ENCODE assay signal across 8 cellular contexts in the genomic region with DNA sequence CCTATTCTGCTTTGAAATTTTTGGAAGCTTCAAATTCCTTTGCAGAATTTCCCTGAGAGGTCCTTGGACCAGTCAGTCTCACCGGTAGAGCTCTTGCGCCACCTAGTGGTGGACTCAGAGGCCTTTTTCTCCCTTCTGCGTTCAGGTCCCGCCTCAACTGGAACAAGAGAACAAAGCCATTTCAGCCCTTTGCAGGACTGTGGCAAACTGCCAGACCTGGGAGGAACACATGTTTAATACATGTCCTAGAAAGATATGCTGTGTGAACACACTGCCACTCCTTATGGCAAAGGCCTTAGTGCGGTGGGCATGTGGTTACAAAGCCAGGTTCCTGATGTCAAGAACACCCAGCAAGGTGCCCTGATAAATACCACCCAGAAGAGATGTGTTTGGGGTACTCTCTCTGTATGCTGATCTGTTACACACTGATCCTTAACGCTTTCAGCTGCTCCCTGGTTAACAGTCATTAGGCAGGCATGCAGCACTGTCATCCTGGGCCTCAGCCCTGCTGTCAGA.
A peak's percentile ranks its signal among the peaks of the same experiment; 100 is the strongest.
DNase-seq lines count a peak whose midpoint lies in the region; ATAC-seq and TF ChIP-seq lines count a peak whose summit lies in the region.

No MANE protein-coding gene starts in this region.

- peak; percentile 75 to 91 (median 86) for ATAC-seq in heart right ventricle
- ATAC-seq in HG03045 (IDR thresholded peaks at IDR 0.05; ENCODE audit: unreplicated experiment) = no peak

- 10 to 14% methylated on average over 6 of the region's 6 CpGs for WGBS in heart right ventricle, 2 donors

- peak; percentile 88 for DNase-seq in ELF-1 (ENCODE audit: low read depth, low spot score)
- peak; percentile 53 for DNase-seq in H4 (ENCODE audit: low spot score)
- peak; percentile 82 for DNase-seq in NAMALWA (ENCODE audit: low spot score)
- DNase-seq in SW 1271 (lab: John Stamatoyannopoulos, UW) = peak; percentile 4 to 52
- DNase-seq in activated naive CD8-positive, alpha-beta T cell treated with anti-CD3 and anti-CD28 coated beads, Interleukin-2, amount 50 U/mL, for 16 hours (ENCODE audit: low read depth, low spot score) = peak; percentile 42
- DNase-seq in heart right ventricle = peak; percentile 71 to 78
- peak; percentile 89 for DNase-seq in retina

- no peaks in the 10 kb centered on the region for H3K9me3 ChIP-seq in heart right ventricle

- TF ChIP-seq CTCF in heart right ventricle (IDR thresholded peaks at IDR 0.05) = peak; percentile 86 to 97 (median 93)

- no peak overlapping the region for H3K27ac ChIP-seq in heart right ventricle

- intact Hi-C loops in heart right ventricle (cut with DNase I) = loop anchor here in 9 of 10 donors (1.0 to 10.0 kb wide), 11 partner anchors 162 to 868 kb away; partner anchors contain the start of gene PRKACB (in 1 of the 9)

- no peak overlapping the region for H3K4me3 ChIP-seq in heart right ventricle

- H3K36me3 ChIP-seq in heart right ventricle = no peaks in the 10 kb centered on the region

- H3K27me3 ChIP-seq in heart right ventricle = no peaks in the 10 kb centered on the region

- H3K4me1 ChIP-seq in heart right ventricle = no peaks in the 10 kb centered on the region

Comparison
In these comparisons a context has a peak if more than half of its experiments do, and no peak if none do; other contexts are left out.
1. DNase-seq: peak in every context shown above with its lines; median percentile 89 in retina; 88 in ELF-1; 82 in NAMALWA; 74 in heart right ventricle; 53 in H4; 42 in activated naive CD8-positive, alpha-beta T cell treated with anti-CD3 and anti-CD28 coated beads, Interleukin-2, amount 50 U/mL, for 16 hours; 28 in SW 1271.